Comparison of ENCODE assay signal across 1 cellular context in the genomic region with DNA sequence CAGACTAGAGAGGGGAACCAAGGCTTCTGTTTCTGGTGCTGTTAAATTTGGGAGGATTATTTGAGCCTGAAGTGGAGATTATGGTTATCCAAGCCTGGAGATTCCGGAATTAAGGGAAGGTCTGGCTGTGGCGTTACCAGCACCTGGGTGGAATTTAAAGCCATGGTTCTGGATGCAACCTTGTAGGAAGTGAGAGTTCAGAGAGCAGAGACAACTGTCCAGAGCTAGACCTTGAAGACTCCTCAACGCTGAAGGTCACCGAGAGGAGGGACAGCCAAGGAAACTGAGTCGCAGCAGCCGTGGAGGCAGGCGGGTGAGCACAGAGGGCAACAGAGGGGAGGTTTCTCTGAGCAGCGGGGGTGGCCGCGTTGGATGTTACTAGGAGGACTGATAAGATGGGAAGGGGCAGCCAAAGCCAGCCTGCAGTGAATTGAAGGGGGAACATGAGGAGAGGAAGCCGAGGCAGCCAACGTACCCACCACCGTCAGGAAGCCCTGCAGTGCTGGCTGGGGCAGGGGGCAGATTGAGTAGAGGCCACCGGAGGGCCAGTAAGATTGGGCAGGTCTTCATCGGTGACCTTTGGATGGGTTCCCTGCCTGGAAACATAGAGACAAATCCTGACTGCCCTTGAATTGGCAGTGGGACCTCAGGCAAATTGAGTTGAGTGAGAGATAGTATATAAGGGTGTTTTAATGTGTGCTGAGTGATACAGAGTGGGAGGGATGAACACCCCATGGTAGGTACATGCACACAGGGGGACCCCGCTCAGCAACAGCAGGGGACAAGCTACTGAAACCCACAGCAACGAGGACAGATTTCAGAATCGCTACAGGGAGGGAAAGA.
TF ChIP-seq lines count a peak whose summit lies in the region.

No MANE protein-coding gene starts in this region.

TF ChIP-seq in HepG2, 621 proteins besides CTCF, POLR2A, EP300 and RAD21 (continued from another document and continues in another):
- peak; percentile 62 for TF ChIP-seq ZNF407 (CRISPR knock-in tag; IDR thresholded peaks at IDR 0.05; ENCODE audit: not compliant biosample characterization)
- peak; percentile 55; the same call in 1 of the 2 replicates for TF ChIP-seq POLR2G (IDR thresholded peaks at IDR 0.05; ENCODE audit: low read depth, low read length)
- no peak for TF ChIP-seq ZNF275 (CRISPR knock-in tag; IDR thresholded peaks at IDR 0.05; ENCODE audit: borderline replicate concordance)
- TF ChIP-seq NR0B2 (CRISPR knock-in tag; IDR thresholded peaks at IDR 0.05): no peak
- TF ChIP-seq ZNF761 (CRISPR knock-in tag; conservative IDR thresholded peaks at IDR 0.05): no peak; the same call in none of the 2 replicates
- no peak for TF ChIP-seq CENPT (CRISPR knock-in tag; IDR thresholded peaks at IDR 0.05; ENCODE audit: low read depth)
- no peak for TF ChIP-seq KLF11 (CRISPR knock-in tag; IDR thresholded peaks at IDR 0.05)
- TF ChIP-seq ZNF776 (CRISPR knock-in tag; IDR thresholded peaks at IDR 0.05): no peak
- TF ChIP-seq ZNF629 (CRISPR knock-in tag; conservative IDR thresholded peaks at IDR 0.05): no peak
- 0 out of 2 replicates have a peak, but pooled peaks have one; percentile 23 for TF ChIP-seq ZNF343 (CRISPR knock-in tag; IDR thresholded peaks at IDR 0.05)
- TF ChIP-seq, protein P1, sequence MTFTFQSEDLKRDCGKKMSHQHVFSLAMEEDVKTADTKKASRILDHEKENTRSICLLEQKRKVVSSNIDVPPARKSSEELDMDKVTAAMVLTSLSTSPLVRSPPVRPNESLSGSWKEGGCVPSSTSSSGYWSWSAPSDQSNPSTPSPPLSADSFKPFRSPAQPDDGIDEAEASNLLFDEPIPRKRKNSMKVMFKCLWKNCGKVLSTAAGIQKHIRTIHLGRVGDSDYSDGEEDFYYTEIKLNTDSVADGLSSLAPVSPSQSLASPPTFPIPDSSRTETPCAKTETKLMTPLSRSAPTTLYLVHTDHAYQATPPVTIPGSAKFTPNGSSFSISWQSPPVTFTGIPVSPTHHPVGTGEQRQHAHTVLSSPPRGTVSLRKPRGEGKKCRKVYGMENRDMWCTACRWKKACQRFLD (CRISPR knock-in tag; IDR thresholded peaks at IDR 0.05; ENCODE audit: borderline replicate concordance): peak; percentile 56; the same call in 1 of the 2 replicates
- TF ChIP-seq GPBP1L1 (CRISPR knock-in tag; IDR thresholded peaks at IDR 0.05): no peak
- TF ChIP-seq PHB2 (IDR thresholded peaks at IDR 0.05; ENCODE audit: partially characterized antibody): no peak
- no peak; the same call in 1 of the 2 replicates for TF ChIP-seq TOPORS (CRISPR knock-in tag; IDR thresholded peaks at IDR 0.05)
- no peak for TF ChIP-seq E2F2 (CRISPR knock-in tag; IDR thresholded peaks at IDR 0.05; ENCODE audit: borderline replicate concordance)
- TF ChIP-seq POGZ (CRISPR knock-in tag; IDR thresholded peaks at IDR 0.05): no peak
- 0 out of 2 replicates have a peak, but pooled peaks have one; percentile 7 for TF ChIP-seq HOXA5 (CRISPR knock-in tag; IDR thresholded peaks at IDR 0.05)
- TF ChIP-seq ZBTB43 (CRISPR knock-in tag; conservative IDR thresholded peaks at IDR 0.05): no peak
- TF ChIP-seq ZNF768 (CRISPR knock-in tag; IDR thresholded peaks at IDR 0.05): peak; percentile 54; the same call in 1 of the 2 replicates
- no peak for TF ChIP-seq MIXL1 (CRISPR knock-in tag; IDR thresholded peaks at IDR 0.05)
- no peak for TF ChIP-seq KDM5A (IDR thresholded peaks at IDR 0.05; ENCODE audit: borderline replicate concordance, low read length)
- TF ChIP-seq IRX3 (CRISPR knock-in tag; IDR thresholded peaks at IDR 0.05; ENCODE audit: borderline replicate concordance, low read depth): no peak
- no peak for TF ChIP-seq HNRNPL (IDR thresholded peaks at IDR 0.05; ENCODE audit: low read depth, low read length)
- no peak for TF ChIP-seq KLF6 (CRISPR knock-in tag; IDR thresholded peaks at IDR 0.05)
- TF ChIP-seq CEBPB (IDR thresholded peaks at IDR 0.05; ENCODE audit: borderline replicate concordance, low read depth, low read length): no peak
- TF ChIP-seq REPIN1 (CRISPR knock-in tag; IDR thresholded peaks at IDR 0.05; ENCODE audit: borderline replicate concordance, low read depth): no peak; the same call in 1 of the 2 replicates
- TF ChIP-seq ZNF550 (CRISPR knock-in tag; IDR thresholded peaks at IDR 0.05; ENCODE audit: borderline replicate concordance): no peak
- TF ChIP-seq ZIK1 (CRISPR knock-in tag; IDR thresholded peaks at IDR 0.05; ENCODE audit: borderline replicate concordance, low read depth): no peak
- no peak for TF ChIP-seq SRSF1 (optimal IDR thresholded peaks at IDR 0.05; ENCODE audit: low read depth, low read length)
- TF ChIP-seq IKZF5 (CRISPR knock-in tag; IDR thresholded peaks at IDR 0.05): 0 out of 2 replicates have a peak, but pooled peaks have one; percentile 1
- TF ChIP-seq NFYC (CRISPR knock-in tag; IDR thresholded peaks at IDR 0.05): no peak; the same call in 1 of the 2 replicates
- no peak for TF ChIP-seq ZNF556 (CRISPR knock-in tag; IDR thresholded peaks at IDR 0.05; ENCODE audit: borderline replicate concordance)
- TF ChIP-seq, protein P2, sequence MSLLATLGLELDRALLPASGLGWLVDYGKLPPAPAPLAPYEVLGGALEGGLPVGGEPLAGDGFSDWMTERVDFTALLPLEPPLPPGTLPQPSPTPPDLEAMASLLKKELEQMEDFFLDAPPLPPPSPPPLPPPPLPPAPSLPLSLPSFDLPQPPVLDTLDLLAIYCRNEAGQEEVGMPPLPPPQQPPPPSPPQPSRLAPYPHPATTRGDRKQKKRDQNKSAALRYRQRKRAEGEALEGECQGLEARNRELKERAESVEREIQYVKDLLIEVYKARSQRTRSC (CRISPR knock-in tag; IDR thresholded peaks at IDR 0.05; ENCODE audit: low read depth): no peak
